9 cellular contexts compared by ENCODE assay signal in the genomic region with DNA sequence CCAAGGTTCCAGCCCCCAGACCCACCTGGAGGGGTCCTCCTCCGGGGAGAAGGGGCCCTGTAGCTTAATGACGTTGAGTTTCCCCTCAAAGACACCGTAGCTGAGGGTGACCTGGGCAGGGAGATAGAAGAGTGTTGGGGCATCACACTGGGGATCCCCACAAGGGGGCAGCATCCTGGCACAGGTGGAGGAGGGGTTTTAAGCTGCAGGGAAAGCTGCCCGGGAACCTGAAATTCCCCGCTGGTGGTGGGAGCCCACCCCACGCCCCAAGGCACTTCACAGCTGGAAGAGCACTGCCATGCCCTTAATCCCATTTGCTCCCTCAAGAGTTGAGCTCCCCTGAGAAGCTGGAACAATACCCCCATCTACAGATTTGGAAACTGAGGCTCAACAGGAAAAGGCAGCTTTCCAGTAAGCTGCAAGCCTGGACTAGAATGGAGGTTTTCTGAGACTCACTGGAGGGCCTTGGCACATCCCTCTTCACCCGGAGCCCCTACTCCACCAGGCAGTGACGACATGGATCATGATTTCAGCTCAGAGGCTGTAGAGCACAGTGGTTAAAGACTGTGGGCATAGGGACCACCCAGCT. TPM values are rescaled to one million over a fixed set of nuclear protein-coding genes. Genes with fewer than 3 reads are reported as not detected.
A peak's percentile ranks its signal among the peaks of the same experiment; 100 is the strongest.
DNase-seq lines count a peak whose midpoint lies in the region; ATAC-seq and TF ChIP-seq lines count a peak whose summit lies in the region.
"Had no signal": no experiment of that assay in that cellular context is flagged by ENCODE, and none has a peak within 500 bp of the region (broad histone marks: within the 10 kb centered on the region; RNA-seq: fewer than 3 reads in every experiment).

No MANE protein-coding gene starts in this region.

- no peaks in the 10 kb centered on the region for H3K4me1 ChIP-seq in Loucy (ENCODE audit: insufficient read depth, low read length, poor library complexity, severe bottlenecking)
- no peaks in the 10 kb centered on the region for H3K4me1 ChIP-seq in hepatocyte (ENCODE audit: insufficient read depth)

- H3K9me2 ChIP-seq in Loucy (replicated peaks; ENCODE audit: low read depth, low read length) = no peaks in the 10 kb centered on the region
- H3K9me2 ChIP-seq in hepatocyte (replicated peaks; ENCODE audit: insufficient read depth) = no peaks in the 10 kb centered on the region

- no peak for ATAC-seq in GM21423 (IDR thresholded peaks at IDR 0.05; ENCODE audit: unreplicated experiment)

- no peak overlapping the region for H3K27ac Mint-ChIP-seq in type B pancreatic cell

- H3K27me3 ChIP-seq in Loucy (ENCODE audit: insufficient read depth, low read length, poor library complexity, severe bottlenecking) (no peaks in the 10 kb centered on the region), hepatocyte (no peaks in the 10 kb centered on the region)

- no peak overlapping the region for H3K27ac ChIP-seq in hepatocyte
- H3K27ac ChIP-seq: SK-N-MC had no signal

- POLR2A ChIA-PET in GM10248 (lab: Yijun Ruan, JAX) = no interaction called here

- H3K4me3 Mint-ChIP-seq in type B pancreatic cell = no peak overlapping the region

- CTCF ChIA-PET in GM10248 (lab: Yijun Ruan, JAX) = interaction anchor here (0.7 to 2.6 kb wide), 28 partner anchors 8 to 273 kb away, joined by 3 to 22 read pairs (median 4); a partner anchor contains a TSS

- H2AFZ ChIP-seq in Loucy (ENCODE audit: low read length) (no peak overlapping the region), hepatocyte (no peak overlapping the region)

- H4K20me1 ChIP-seq in Loucy (ENCODE audit: insufficient read depth, low read length, poor library complexity, severe bottlenecking) (no peaks in the 10 kb centered on the region), hepatocyte (ENCODE audit: insufficient read depth, poor library complexity, severe bottlenecking) (no peaks in the 10 kb centered on the region)

- H3K36me3 Mint-ChIP-seq in type B pancreatic cell = no peaks in the 10 kb centered on the region

- no peaks in the 10 kb centered on the region for H3K79me2 ChIP-seq in Loucy (ENCODE audit: insufficient read depth, low read length)
- no peaks in the 10 kb centered on the region for H3K79me2 ChIP-seq in hepatocyte

- no peak overlapping the region for H3K9ac ChIP-seq in Loucy (ENCODE audit: low read depth, low read length, poor library complexity, severe bottlenecking)

- peaks cover 46% of the 10 kb centered on the region for H3K27me3 Mint-ChIP-seq in type B pancreatic cell

- H3K36me3 ChIP-seq in Loucy (ENCODE audit: insufficient read depth, low read length) = peaks cover 24% of the 10 kb centered on the region; the same call in 1 of the 2 replicates
- H3K36me3 ChIP-seq in hepatocyte (replicated peaks; ENCODE audit: insufficient read depth, low read depth) = no peaks in the 10 kb centered on the region

- H3F3A ChIP-seq in Loucy (ENCODE audit: low read depth) = no peaks in the 10 kb centered on the region

- H3K9me3 Mint-ChIP-seq in type B pancreatic cell = no peaks in the 10 kb centered on the region

- no peak overlapping the region for H3K4me2 ChIP-seq in Loucy (ENCODE audit: low read depth, low read length, poor library complexity, severe bottlenecking)
- no peak overlapping the region for H3K4me2 ChIP-seq in hepatocyte

- peak; percentile 38 for TF ChIP-seq CTCF in GM10248 (IDR thresholded peaks at IDR 0.05; ENCODE audit: control extremely low read depth, extremely low read depth, low read depth, missing control alignments)
- TF ChIP-seq CTCF in Loucy (conservative IDR thresholded peaks at IDR 0.05; ENCODE audit: low read length) = peak; percentile 79
- TF ChIP-seq CTCF in hepatocyte (IDR thresholded peaks at IDR 0.05; ENCODE audit: poor library complexity) = peak; percentile 45
- peak; percentile 67 for TF ChIP-seq CTCF in type B pancreatic cell (conservative IDR thresholded peaks at IDR 0.05)

- H3K4me1 Mint-ChIP-seq in type B pancreatic cell (ENCODE audit: unreplicated experiment) = no peaks in the 10 kb centered on the region

- no peak overlapping the region for H3K4me3 ChIP-seq in Loucy (ENCODE audit: low read length, poor library complexity, severe bottlenecking)
- no peak overlapping the region for H3K4me3 ChIP-seq in hepatocyte
- H3K4me3 ChIP-seq: SK-N-MC had no signal

- H3K9me3 ChIP-seq in Loucy (ENCODE audit: insufficient read depth, low read depth, low read length) = no peaks in the 10 kb centered on the region
- no peaks in the 10 kb centered on the region for H3K9me3 ChIP-seq in hepatocyte (ENCODE audit: low read depth)

- 33% methylated on average over 8 of the region's 8 CpGs for WGBS in hepatocyte (ENCODE audit: low lambda C conversion rate, missing lambda C conversion rate)

- peak; percentile 55 for DNase-seq in GM10248 (ENCODE audit: extremely low spot score)
- peak; percentile 44 for DNase-seq in activated T-cell treated with anti-CD3 and anti-CD28 coated beads for 4 hours
- DNase-seq in hepatocyte (ENCODE audit: low spot score) = peak; percentile 56
- DNase-seq in type B pancreatic cell (ENCODE audit: extremely low spot score, unreplicated experiment) = no peak
- no peak for DNase-seq in NCI-H526 treated with DMSO at 0.1 percent for 48 hours (lab: John Stamatoyannopoulos, UW)
- DNase-seq in SHP77 treated with DMSO at 0.1 percent for 48 hours (lab: John Stamatoyannopoulos, UW) = no peak

RNA-seq across cellular contexts. Expression of a gene that starts 13.7 kb away (rescaled TPM):
- total RNA-seq in hepatocyte (1.7 and 3.3 TPM in 2 replicates), type B pancreatic cell (ENCODE audit: low replicate concordance) (0.76 and 0.82 TPM in 2 replicates)
- polyA plus RNA-seq in hepatocyte = 3.3 and 6.3 TPM in 2 replicates

RNA-seq across cellular contexts. Expression of a gene that starts 45.2 kb away (rescaled TPM):
- 0.20 and 0.53 TPM in 2 replicates for total RNA-seq in hepatocyte
- 0.19 and 0.40 TPM in 2 replicates for polyA plus RNA-seq in hepatocyte
- 0.53 and 1.3 TPM in 2 replicates for total RNA-seq in type B pancreatic cell (ENCODE audit: low replicate concordance)

RNA-seq across cellular contexts. Expression of a gene that starts 46.7 kb away (rescaled TPM):
- total RNA-seq in hepatocyte (19.1 and 23.4 TPM in 2 replicates), type B pancreatic cell (ENCODE audit: low replicate concordance) (9.9 and 14.8 TPM in 2 replicates)
- 28.7 and 31.2 TPM in 2 replicates for polyA plus RNA-seq in hepatocyte

Comparison
In these comparisons a context has a peak if more than half of its experiments do, and no peak if none do; other contexts are left out.
1. DNase-seq: peak in GM10248 (single experiment), activated T-cell treated with anti-CD3 and anti-CD28 coated beads for 4 hours (single experiment) and hepatocyte (single experiment); none in type B pancreatic cell (single experiment), NCI-H526 treated with DMSO at 0.1 percent for 48 hours (single experiment) and SHP77 treated with DMSO at 0.1 percent for 48 hours (single experiment).
2. Peak in every context shown above with its lines, with median percentiles within 50 percentile points of each other: CTCF ChIP-seq.